Comparison of ENCODE assay signal across 21 cellular contexts in genomic region chr17:7413346-7413985, GRCh38. TPM values are rescaled to one million over a fixed set of nuclear protein-coding genes. Genes with fewer than 3 reads are reported as not detected.
DNase-seq lines count a peak whose midpoint lies in the region; ATAC-seq, FAIRE-seq and TF ChIP-seq lines count a peak whose summit lies in the region.
"Had no signal": no experiment of that assay in that cellular context is flagged by ENCODE, and none has a peak within 500 bp of the region (broad histone marks: within the 10 kb centered on the region; RNA-seq: fewer than 3 reads in every experiment).

No MANE protein-coding gene starts in this region.

- peaks cover 8% of the 10 kb centered on the region for H3K4me1 ChIP-seq in astrocyte (ENCODE audit: insufficient read depth, low read length)
- peaks cover 10% of the 10 kb centered on the region for H3K4me1 ChIP-seq in vagina
- no peaks in the 10 kb centered on the region for H3K4me1 ChIP-seq in hepatocyte (ENCODE audit: insufficient read depth)
- H3K4me1 ChIP-seq: left lung had no signal

- H3K9me2 ChIP-seq in hepatocyte (replicated peaks; ENCODE audit: insufficient read depth): no peaks in the 10 kb centered on the region

- peak overlapping the region; percentile 11 for H3K4me2 ChIP-seq in astrocyte (ENCODE audit: low read length)
- no peak overlapping the region for H3K4me2 ChIP-seq in hepatocyte
- H3K4me2 ChIP-seq: A549, PC-9 had no signal

- H3K27me3 ChIP-seq in astrocyte (ENCODE audit: insufficient read depth, low read length) (no peaks in the 10 kb centered on the region), vagina (no peaks in the 10 kb centered on the region), hepatocyte (no peaks in the 10 kb centered on the region)

- intact Hi-C loops in vagina (cut with DNase I): no loop called here

- no peak for FAIRE-seq in astrocyte (lab: Jason Lieb, UNC)
- FAIRE-seq: A549 had no signal

- H3K79me2 ChIP-seq in astrocyte (ENCODE audit: insufficient read depth, low read length) (no peaks in the 10 kb centered on the region), hepatocyte (no peaks in the 10 kb centered on the region)

- H3K4me1 Mint-ChIP-seq in activated naive CD8-positive, alpha-beta T cell treated with anti-CD3 and anti-CD28 coated beads, Interleukin-2, amount 50 U/mL, for 24 hours: peaks cover 2% of the 10 kb centered on the region
- no peaks in the 10 kb centered on the region for H3K4me1 Mint-ChIP-seq in activated naive CD8-positive, alpha-beta T cell treated with anti-CD3 and anti-CD28 coated beads for 36 hours
- peaks cover 4% of the 10 kb centered on the region for H3K4me1 Mint-ChIP-seq in astrocyte (ENCODE audit: low read depth, unreplicated experiment)

- H3K4me3 ChIP-seq in astrocyte (ENCODE audit: insufficient read depth, low read depth, low read length): no peak overlapping the region
- H3K4me3 ChIP-seq in foreskin fibroblast (ENCODE audit: low read depth in 1 of 2, low read length in 2 of 2): no peak overlapping the region
- no peak overlapping the region for H3K4me3 ChIP-seq in vagina
- no peak overlapping the region for H3K4me3 ChIP-seq in hepatocyte
- H3K4me3 ChIP-seq: A549, left lung, PC-9 had no signal

- TF ChIP-seq CTCF in astrocyte (IDR thresholded peaks at IDR 0.05; ENCODE audit: insufficient read depth, low read depth, low read length) (no peak), foreskin fibroblast (IDR thresholded peaks at IDR 0.05; ENCODE audit: low read depth, low read length) (no peak), vagina (IDR thresholded peaks at IDR 0.05) (no peak), hepatocyte (IDR thresholded peaks at IDR 0.05; ENCODE audit: poor library complexity) (no peak)

- no peak overlapping the region for H3K4me3 Mint-ChIP-seq in activated naive CD8-positive, alpha-beta T cell treated with anti-CD3 and anti-CD28 coated beads, Interleukin-2, amount 50 U/mL, for 24 hours
- H3K4me3 Mint-ChIP-seq in activated naive CD8-positive, alpha-beta T cell treated with anti-CD3 and anti-CD28 coated beads for 36 hours: no peak overlapping the region
- H3K4me3 Mint-ChIP-seq in astrocyte (ENCODE audit: unreplicated experiment): no peak overlapping the region
- H3K4me3 Mint-ChIP-seq: activated naive CD4-positive, alpha-beta T cell treated with anti-CD3 and anti-CD28 coated beads, Interleukin-2, amount 50 U/mL, for 24 hours; WTC11 had no signal

- peaks cover 3% of the 10 kb centered on the region for H3K36me3 ChIP-seq in astrocyte (ENCODE audit: insufficient read depth, low read length)
- H3K36me3 ChIP-seq in vagina: peaks cover 0 to 25% of the 10 kb centered on the region in 2 donors
- H3K36me3 ChIP-seq in hepatocyte (replicated peaks; ENCODE audit: insufficient read depth, low read depth): no peaks in the 10 kb centered on the region

- H4K20me1 ChIP-seq in astrocyte (ENCODE audit: insufficient read depth, low read length): peaks cover 13% of the 10 kb centered on the region
- H4K20me1 ChIP-seq in hepatocyte (ENCODE audit: insufficient read depth, poor library complexity, severe bottlenecking): no peaks in the 10 kb centered on the region

- H3K9ac ChIP-seq in astrocyte (ENCODE audit: low read length): no peak overlapping the region

- no peak overlapping the region for H3K27ac ChIP-seq in astrocyte (ENCODE audit: low read depth, low read length)
- peak overlapping the region; percentile 36 for H3K27ac ChIP-seq in vagina
- H3K27ac ChIP-seq in hepatocyte: no peak overlapping the region
- H3K27ac ChIP-seq: A549, left lung, PC-9 had no signal

- no peak for TF ChIP-seq POLR2A in vagina (IDR thresholded peaks at IDR 0.05)

- peak; percentile 33 for ATAC-seq in activated naive CD8-positive, alpha-beta T cell treated with anti-CD3 and anti-CD28 coated beads, Interleukin-2, amount 50 U/mL, for 24 hours
- ATAC-seq in GM18868 (IDR thresholded peaks at IDR 0.05; ENCODE audit: unreplicated experiment): no peak
- ATAC-seq: A549; left lung; stimulated activated naive CD8-positive, alpha-beta T cell treated with anti-CD3 and anti-CD28 coated beads, Interleukin-15, Interleukin-2, amounts not matched to agents 100 U/mL and 50 U/mL, for 24 hours had no signal

- H3K9me3 Mint-ChIP-seq in activated naive CD8-positive, alpha-beta T cell treated with anti-CD3 and anti-CD28 coated beads, Interleukin-2, amount 50 U/mL, for 24 hours: no peaks in the 10 kb centered on the region
- no peaks in the 10 kb centered on the region for H3K9me3 Mint-ChIP-seq in activated naive CD8-positive, alpha-beta T cell treated with anti-CD3 and anti-CD28 coated beads for 36 hours
- no peaks in the 10 kb centered on the region for H3K9me3 Mint-ChIP-seq in astrocyte (ENCODE audit: unreplicated experiment)
- H3K9me3 Mint-ChIP-seq: activated naive CD4-positive, alpha-beta T cell treated with anti-CD3 and anti-CD28 coated beads, Interleukin-2, amount 50 U/mL, for 24 hours; WTC11 had no signal

- 88% methylated on average over 6 of the region's 6 CpGs for WGBS in hepatocyte (ENCODE audit: low lambda C conversion rate, missing lambda C conversion rate)

- H3K9me3 ChIP-seq in astrocyte (ENCODE audit: insufficient read depth, low read depth, low read length): no peaks in the 10 kb centered on the region
- H3K9me3 ChIP-seq in vagina: no peaks in the 10 kb centered on the region
- H3K9me3 ChIP-seq in hepatocyte (ENCODE audit: low read depth): no peaks in the 10 kb centered on the region
- H3K9me3 ChIP-seq: A549, left lung had no signal

- DNase-seq in activated naive CD8-positive, alpha-beta T cell treated with anti-CD3 and anti-CD28 coated beads, Interleukin-2, amount 50 U/mL, for 24 hours: no peak
- no peak for DNase-seq in activated naive CD8-positive, alpha-beta T cell treated with anti-CD3 and anti-CD28 coated beads for 36 hours
- DNase-seq in astrocyte (ENCODE audit: low read depth): peak; percentile 30
- DNase-seq in foreskin fibroblast: peak; percentile 79 to 89
- no peak for DNase-seq in vagina (ENCODE audit: extremely low spot score in 2 of 2)
- DNase-seq in NCI-H1436 (lab: John Stamatoyannopoulos, UW): no peak
- no peak for DNase-seq in hepatocyte (ENCODE audit: low spot score)
- DNase-seq: cerebellar nuclear complex; Karpas-422; NCI-H1694 treated with DMSO at 0.1 percent for 48 hours; NCI-H526 treated with DMSO at 0.1 percent for 48 hours; PC-9; stimulated activated naive CD8-positive, alpha-beta T cell treated with anti-CD3 and anti-CD28 coated beads, Interleukin-15, Interleukin-2, amounts not matched to agents 100 U/mL and 50 U/mL, for 24 hours had no signal

- H2AFZ ChIP-seq in astrocyte (ENCODE audit: low read depth, low read length) (no peak overlapping the region), hepatocyte (no peak overlapping the region)
- H2AFZ ChIP-seq: PC-9 had no signal

- no peaks in the 10 kb centered on the region for H3K27me3 Mint-ChIP-seq in activated naive CD8-positive, alpha-beta T cell treated with anti-CD3 and anti-CD28 coated beads, Interleukin-2, amount 50 U/mL, for 24 hours
- no peaks in the 10 kb centered on the region for H3K27me3 Mint-ChIP-seq in activated naive CD8-positive, alpha-beta T cell treated with anti-CD3 and anti-CD28 coated beads for 36 hours
- H3K27me3 Mint-ChIP-seq in astrocyte (ENCODE audit: low read depth, unreplicated experiment): no peaks in the 10 kb centered on the region
- H3K27me3 Mint-ChIP-seq: activated naive CD4-positive, alpha-beta T cell treated with anti-CD3 and anti-CD28 coated beads, Interleukin-2, amount 50 U/mL, for 24 hours had no signal

- H3K36me3 Mint-ChIP-seq in activated naive CD8-positive, alpha-beta T cell treated with anti-CD3 and anti-CD28 coated beads, Interleukin-2, amount 50 U/mL, for 24 hours (ENCODE audit: low read depth): no peaks in the 10 kb centered on the region
- no peaks in the 10 kb centered on the region for H3K36me3 Mint-ChIP-seq in activated naive CD8-positive, alpha-beta T cell treated with anti-CD3 and anti-CD28 coated beads for 36 hours
- H3K36me3 Mint-ChIP-seq in astrocyte (ENCODE audit: low read depth, unreplicated experiment): peaks cover 43% of the 10 kb centered on the region
- H3K36me3 Mint-ChIP-seq: activated naive CD4-positive, alpha-beta T cell treated with anti-CD3 and anti-CD28 coated beads, Interleukin-2, amount 50 U/mL, for 24 hours had no signal

- no peak overlapping the region for H3K27ac Mint-ChIP-seq in activated naive CD8-positive, alpha-beta T cell treated with anti-CD3 and anti-CD28 coated beads, Interleukin-2, amount 50 U/mL, for 24 hours
- H3K27ac Mint-ChIP-seq in activated naive CD8-positive, alpha-beta T cell treated with anti-CD3 and anti-CD28 coated beads for 36 hours: no peak overlapping the region
- H3K27ac Mint-ChIP-seq in astrocyte (ENCODE audit: unreplicated experiment): peak overlapping the region; percentile 34
- H3K27ac Mint-ChIP-seq: activated naive CD4-positive, alpha-beta T cell treated with anti-CD3 and anti-CD28 coated beads, Interleukin-2, amount 50 U/mL, for 24 hours; WTC11 had no signal

RNA-seq across cellular contexts. Expression of gene NLGN2, which starts 5.8 kb away (rescaled TPM):
- total RNA-seq in activated naive CD8-positive, alpha-beta T cell treated with anti-CD3 and anti-CD28 coated beads for 36 hours: 1 to 10 TPM; 8.8 to 9.3 TPM
- 77.3 and 80.7 TPM in 2 replicates for total RNA-seq in astrocyte
- total RNA-seq in vagina: 25.5 TPM
- total RNA-seq in hepatocyte: 4.1 and 7.2 TPM in 2 replicates
- polyA plus RNA-seq in hepatocyte: 4.3 and 6.6 TPM in 2 replicates

RNA-seq across cellular contexts. Expression of gene SPEM1, which starts 6.7 kb away (rescaled TPM):
- not detected for total RNA-seq in activated naive CD8-positive, alpha-beta T cell treated with anti-CD3 and anti-CD28 coated beads for 36 hours
- 0.23 TPM in 1 of 2 replicates, not detected in the other for total RNA-seq in astrocyte
- total RNA-seq in vagina: not detected
- total RNA-seq in hepatocyte: not detected in 2 replicates
- polyA plus RNA-seq in hepatocyte: 0.21 TPM in 1 of 2 replicates, not detected in the other
- total RNA-seq: H7, left lung, skeletal muscle tissue had no signal
- polyA plus RNA-seq: neural cell had no signal

RNA-seq across cellular contexts. Expression of gene TMEM256, which starts 9.6 kb away (rescaled TPM):
- total RNA-seq in activated naive CD8-positive, alpha-beta T cell treated with anti-CD3 and anti-CD28 coated beads for 36 hours: 10 to 100 TPM; 42.7 to 44.3 TPM
- total RNA-seq in astrocyte (45.7 and 52.9 TPM in 2 replicates), vagina (118 TPM), hepatocyte (109 and 118 TPM in 2 replicates)
- 105 and 109 TPM in 2 replicates for polyA plus RNA-seq in hepatocyte

RNA-seq across cellular contexts. Expression of gene SPEM2, which starts 11.9 kb away (rescaled TPM):
- not detected for total RNA-seq in activated naive CD8-positive, alpha-beta T cell treated with anti-CD3 and anti-CD28 coated beads for 36 hours
- total RNA-seq in astrocyte (0.14 and 0.17 TPM in 2 replicates), vagina (not detected), hepatocyte (not detected in 2 replicates)
- not detected in 2 replicates for polyA plus RNA-seq in hepatocyte
- total RNA-seq: H7, left lung, skeletal muscle tissue had no signal
- polyA plus RNA-seq: A549, neural cell had no signal

RNA-seq across cellular contexts. Expression of gene SPEM3, which starts 15.2 kb away (rescaled TPM):
- total RNA-seq in activated naive CD8-positive, alpha-beta T cell treated with anti-CD3 and anti-CD28 coated beads for 36 hours: not detected
- total RNA-seq in astrocyte (0.07 TPM in 1 of 2 replicates, not detected in the other), vagina (not detected), hepatocyte (not detected in 2 replicates)
- polyA plus RNA-seq in hepatocyte: not detected in 2 replicates
- total RNA-seq: H7, left lung, PC-9, skeletal muscle tissue, WTC11 had no signal
- polyA plus RNA-seq: A549, neural cell had no signal

Comparison
In these comparisons a context has a peak if more than half of its experiments do, and no peak if none do; other contexts are left out.
1. DNase-seq: peak in astrocyte (single experiment) and foreskin fibroblast (2 of 2); none in activated naive CD8-positive, alpha-beta T cell treated with anti-CD3 and anti-CD28 coated beads, Interleukin-2, amount 50 U/mL, for 24 hours (single experiment), activated naive CD8-positive, alpha-beta T cell treated with anti-CD3 and anti-CD28 coated beads for 36 hours (single experiment), vagina (0 of 2), NCI-H1436 (single experiment) and hepatocyte (single experiment).